In the genomic region with DNA sequence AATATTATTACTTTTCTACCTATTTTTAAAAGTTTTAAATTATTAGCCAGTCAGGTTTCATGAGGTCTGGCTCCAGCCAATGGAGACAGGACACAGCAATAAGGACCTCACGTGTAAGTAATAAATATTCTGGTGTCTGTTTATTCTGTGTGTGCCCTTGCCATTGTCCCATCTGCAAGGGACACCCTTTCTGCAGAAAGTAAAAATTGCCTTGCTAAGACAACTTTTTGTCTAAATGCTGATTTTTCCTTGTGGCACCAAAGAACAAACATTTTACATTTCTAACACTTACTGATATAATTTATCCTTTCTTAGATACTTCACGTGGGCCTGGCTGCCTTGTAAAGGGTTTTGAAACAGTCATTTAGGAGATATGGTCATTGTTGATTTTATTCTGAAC, we compare ENCODE assay signal across 1 cellular context.
TF ChIP-seq lines count a peak whose summit lies in the region.

No MANE protein-coding gene starts in this region.

TF ChIP-seq in HepG2, 621 proteins besides CTCF, POLR2A, EP300 and RAD21:
- TF ChIP-seq ZNF75D (CRISPR knock-in tag; IDR thresholded peaks at IDR 0.05; ENCODE audit: borderline replicate concordance) = no peak
- peak; percentile 86 for TF ChIP-seq ZNF562 (CRISPR knock-in tag; IDR thresholded peaks at IDR 0.05; ENCODE audit: borderline replicate concordance)
- no peak for TF ChIP-seq JUN (CRISPR knock-in tag; IDR thresholded peaks at IDR 0.05)
